Comparison of ENCODE assay signal across 11 cellular contexts in the genomic region with DNA sequence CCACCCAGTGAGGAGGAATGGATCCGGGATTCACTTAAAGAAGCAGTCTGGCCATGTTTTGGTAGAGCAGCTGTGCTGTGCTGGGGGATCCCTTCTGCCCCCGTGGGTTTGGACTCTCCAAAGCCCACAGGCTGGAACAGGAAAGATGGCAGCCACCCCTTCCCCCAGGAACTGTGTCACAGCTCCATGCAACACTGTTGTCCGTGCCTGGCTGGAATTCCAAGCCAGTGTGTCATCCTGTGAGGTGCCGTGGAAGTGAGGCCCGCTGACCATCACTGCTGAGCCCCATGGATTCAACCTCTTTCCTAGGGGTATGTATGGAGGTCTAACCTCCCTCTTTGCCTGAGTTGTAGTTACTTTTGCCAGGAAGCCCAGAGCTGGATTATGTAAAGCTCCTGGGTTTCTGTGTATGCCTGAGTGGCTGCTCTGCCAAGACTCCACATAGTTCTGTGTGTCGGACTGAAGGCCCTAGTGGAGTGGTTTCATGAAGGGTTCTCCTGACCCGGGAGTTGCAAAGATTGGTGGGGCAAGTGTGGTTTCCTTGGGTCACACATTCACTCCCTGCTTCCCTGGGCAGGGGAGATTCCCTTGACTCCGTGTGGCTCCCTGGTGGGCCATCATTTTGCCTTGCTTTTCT. TPM values are rescaled to one million over a fixed set of nuclear protein-coding genes. Genes with fewer than 3 reads are reported as not detected.
DNase-seq lines count a peak whose midpoint lies in the region; ATAC-seq and TF ChIP-seq lines count a peak whose summit lies in the region.
"Had no signal": no experiment of that assay in that cellular context is flagged by ENCODE, and none has a peak within 500 bp of the region (broad histone marks: within the 10 kb centered on the region; RNA-seq: fewer than 3 reads in every experiment).

No MANE protein-coding gene starts in this region.

- H3K27ac ChIP-seq in SJSA1 = peak overlapping the region; percentile 77
- H3K27ac ChIP-seq in tibial nerve = no peak overlapping the region

- in situ Hi-C loops in Caki2 (cut with HindIII; ENCODE audit: low pct_unique_long_range_greater_than_20kb, low sequenced_read_pairs) = no loop called here

- DNase-seq in Caki2 (ENCODE audit: low read depth) = peak; percentile 21
- peak; percentile 59 to 87 for DNase-seq in SJSA1 (ENCODE audit: low read depth in 1 of 2, low spot score in 2 of 2)
- peak; percentile 43 for DNase-seq in fibroblast of peridontal ligament (ENCODE audit: extremely low read depth)
- no peak for DNase-seq in naive thymus-derived CD8-positive, alpha-beta T cell
- no peak for DNase-seq in NCI-H524 (lab: John Stamatoyannopoulos, UW)
- no peak for DNase-seq in NCI-H1092 treated with DMSO at 0.1 percent for 48 hours (lab: John Stamatoyannopoulos, UW)
- DNase-seq in tibial nerve (ENCODE audit: low spot score in 2 of 2) = no peak
- DNase-seq in posterior vena cava (ENCODE audit: low spot score) = no peak
- DNase-seq: caudate nucleus; CD8-positive, alpha-beta memory T cell; NCI-H69 had no signal

- no peaks in the 10 kb centered on the region for H3K36me3 ChIP-seq in SJSA1
- H3K36me3 ChIP-seq in tibial nerve = peaks cover 0 to 3% (median 0%) of the 10 kb centered on the region in 3 donors

- peak overlapping the region in 7 of 10 donors; percentile 4 to 63 (median 39) for H3K4me3 Mint-ChIP-seq in naive thymus-derived CD8-positive, alpha-beta T cell

- H3K27me3 ChIP-seq in SJSA1 (replicated peaks) (no peaks in the 10 kb centered on the region), tibial nerve (no peaks in the 10 kb centered on the region)

- H3K4me1 ChIP-seq in SJSA1 (replicated peaks) (peaks cover 15% of the 10 kb centered on the region), tibial nerve (peaks cover 0 to 7% (median 4%) of the 10 kb centered on the region in 4 donors)

- ATAC-seq in naive thymus-derived CD8-positive, alpha-beta T cell = no peak

- H3K4me3 ChIP-seq in SJSA1 = no peak overlapping the region
- no peak overlapping the region for H3K4me3 ChIP-seq in tibial nerve

- peaks cover 0 to 39% (median 8%) of the 10 kb centered on the region in 9 donors for H3K9me3 Mint-ChIP-seq in naive thymus-derived CD8-positive, alpha-beta T cell

- peaks cover 7 to 17% (median 12%) of the 10 kb centered on the region in 3 donors for H3K36me3 Mint-ChIP-seq in naive thymus-derived CD8-positive, alpha-beta T cell

- peaks cover 43 to 87% (median 83%) of the 10 kb centered on the region in 4 donors for H3K4me1 Mint-ChIP-seq in naive thymus-derived CD8-positive, alpha-beta T cell

- no peak for TF ChIP-seq EP300 in tibial nerve (IDR thresholded peaks at IDR 0.05)

- WGBS in tibial nerve, 2 donors = 84 to 86% methylated on average over 8 of the region's 8 CpGs

- H3K9me3 ChIP-seq in SJSA1 (replicated peaks) (no peaks in the 10 kb centered on the region), tibial nerve (peaks cover 0 to 7% (median 0%) of the 10 kb centered on the region in 4 donors)

- no peak for TF ChIP-seq CTCF in tibial nerve (IDR thresholded peaks at IDR 0.05)

- peak overlapping the region in 6 of 10 donors; percentile 6 to 70 (median 40) for H3K27ac Mint-ChIP-seq in naive thymus-derived CD8-positive, alpha-beta T cell

- intact Hi-C loops in posterior vena cava (cut with DNase I) = no loop called here

- H3K27me3 Mint-ChIP-seq in naive thymus-derived CD8-positive, alpha-beta T cell = no peaks in the 10 kb centered on the region
- H3K27me3 Mint-ChIP-seq: CD8-positive, alpha-beta memory T cell had no signal

- POLR2A ChIA-PET in naive thymus-derived CD8-positive, alpha-beta T cell (lab: Charles Lee) = no interaction called here

- TF ChIP-seq POLR2A in tibial nerve (IDR thresholded peaks at IDR 0.05) = no peak

RNA-seq across cellular contexts. Expression of a gene that starts 35.1 kb away (rescaled TPM):
- total RNA-seq in Caki2 (2014; rRNA removed; shearing (Covaris generic); ENCODE audit: low replicate concordance) = 36.7 and 36.8 TPM in 2 replicates
- 16.7 and 32.1 TPM in 2 replicates for total RNA-seq in SJSA1 (2014; rRNA removed; shearing (Covaris generic))
- 10 to 100 TPM; 51.1 to 51.7 TPM for total RNA-seq in naive thymus-derived CD8-positive, alpha-beta T cell
- polyA plus RNA-seq in naive thymus-derived CD8-positive, alpha-beta T cell = 10 to 100 TPM; 55.7 to 73.5 (median 60.8) TPM
- total RNA-seq in tibial nerve = 10 to 100 TPM; 29.6 to 59.9 (median 41.4) TPM
- total RNA-seq in posterior vena cava = 100 to 1,000 TPM in 1 of 2 donors, 10 to 100 TPM in 1; 60.6 to 100 TPM

Comparison
In these comparisons a context has a peak if more than half of its experiments do, and no peak if none do; other contexts are left out.
1. DNase-seq: peak in Caki2 (single experiment), SJSA1 (2 of 2) and fibroblast of peridontal ligament (single experiment); none in naive thymus-derived CD8-positive, alpha-beta T cell (0 of 10), NCI-H524 (0 of 2), NCI-H1092 treated with DMSO at 0.1 percent for 48 hours (single experiment), tibial nerve (0 of 2) and posterior vena cava (single experiment).